Comparison of ENCODE assay signal across 8 cellular contexts in the genomic region with DNA sequence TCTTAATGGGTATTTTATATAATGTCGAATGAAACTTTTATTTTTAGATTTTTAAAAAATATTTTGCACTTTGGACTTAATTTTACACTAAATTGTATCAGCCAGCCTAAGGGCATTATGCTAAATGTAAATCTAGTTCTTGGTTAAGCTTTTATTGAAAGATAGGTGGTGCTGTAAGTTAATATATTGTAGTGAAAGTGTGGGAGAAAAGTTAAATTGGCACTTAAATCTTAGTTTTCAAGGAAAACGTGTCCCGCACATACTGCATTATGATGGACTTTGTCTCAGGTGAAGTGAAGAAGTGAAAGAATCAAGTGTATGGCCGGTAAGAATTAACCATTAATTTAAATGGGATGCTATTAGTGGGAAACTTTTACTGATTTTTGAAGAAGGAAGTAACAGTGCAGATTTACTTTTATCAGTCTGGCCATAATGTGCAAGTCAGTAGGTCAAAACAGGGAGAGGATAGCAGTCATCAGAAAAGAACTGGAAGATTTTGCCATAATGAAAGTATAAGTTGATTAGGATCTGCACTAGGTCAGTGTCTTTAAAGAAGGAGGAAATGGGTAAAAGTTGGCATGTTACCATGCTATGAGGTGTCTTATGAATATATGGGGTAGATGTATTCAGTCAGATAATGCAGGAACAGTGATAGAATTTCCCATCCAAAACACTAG.
DNase-seq lines count a peak whose midpoint lies in the region; ATAC-seq, FAIRE-seq and TF ChIP-seq lines count a peak whose summit lies in the region.

No MANE protein-coding gene starts in this region.

- intact Hi-C loops in vagina (cut with DNase I), result loop anchor here (10.0 kb wide), 1 partner anchor 397 kb away; no protein-coding TSS in a partner anchor

- POLR2A ChIA-PET in WTC11 (lab: Charles Lee), result no interaction called here

- no peak overlapping the region for H3K4me3 Mint-ChIP-seq in WTC11

- H3K27ac ChIP-seq in VCaP, result no peak overlapping the region
- no peak overlapping the region for H3K27ac ChIP-seq in hepatocyte
- no peak overlapping the region for H3K27ac ChIP-seq in vagina

- peak; percentile 8 for FAIRE-seq in GM19239 (lab: Jason Lieb, UNC)

- H3K9me3 ChIP-seq in hepatocyte (ENCODE audit: low read depth) (no peaks in the 10 kb centered on the region), vagina (no peaks in the 10 kb centered on the region)

- no peaks in the 10 kb centered on the region for H3K79me2 ChIP-seq in hepatocyte

- no peaks in the 10 kb centered on the region for H3K36me3 ChIP-seq in hepatocyte (replicated peaks; ENCODE audit: insufficient read depth, low read depth)
- H3K36me3 ChIP-seq in vagina, result no peaks in the 10 kb centered on the region

- H3K9me2 ChIP-seq in hepatocyte (replicated peaks; ENCODE audit: insufficient read depth), result no peaks in the 10 kb centered on the region

- H3K9me3 Mint-ChIP-seq in WTC11, result no peaks in the 10 kb centered on the region

- DNase-seq in ACHN, result peak; percentile 55
- DNase-seq in GM19239 (ENCODE audit: insufficient read length, low spot score), result no peak
- no peak for DNase-seq in hepatocyte (ENCODE audit: low spot score)
- no peak for DNase-seq in vagina (ENCODE audit: extremely low spot score in 2 of 2)
- DNase-seq in NK-92 treated with Interleukin-12 subunit alpha and Interleukin-12 subunit beta, amount 100 ng/mL, for 24 hours (lab: John Stamatoyannopoulos, UW), result no peak
- DNase-seq in WTC11 (ENCODE audit: low spot score), result no peak

- H3K4me3 ChIP-seq in hepatocyte (no peak overlapping the region), vagina (no peak overlapping the region)

- H3K36me3 Mint-ChIP-seq in WTC11, result no peaks in the 10 kb centered on the region

- CTCF ChIA-PET in WTC11 (lab: Charles Lee), result interaction anchor here (0.5 to 1.4 kb wide), 2 partner anchors 308 to 397 kb away, joined by 3 to 8 read pairs; no protein-coding TSS in a partner anchor

- no peaks in the 10 kb centered on the region for H3K27me3 Mint-ChIP-seq in WTC11 (ENCODE audit: low read depth)

- in situ Hi-C loops in ACHN (cut with HindIII; ENCODE audit: low pct_ligation_motif_present, low pct_unique_long_range_greater_than_20kb, low sequenced_read_pairs), result no loop called here

- WGBS in hepatocyte (ENCODE audit: low lambda C conversion rate, missing lambda C conversion rate), result 85% methylated on average over 4 of the region's 4 CpGs

- ATAC-seq in GM19455 (IDR thresholded peaks at IDR 0.05; ENCODE audit: unreplicated experiment) (no peak), WTC11 (no peak)

- no peak overlapping the region for H3K27ac Mint-ChIP-seq in WTC11

- no peaks in the 10 kb centered on the region for H3K4me1 Mint-ChIP-seq in WTC11

- TF ChIP-seq CTCF in VCaP (conservative IDR thresholded peaks at IDR 0.05) (peak; percentile 57), hepatocyte (IDR thresholded peaks at IDR 0.05; ENCODE audit: poor library complexity) (peak; percentile 59), vagina (IDR thresholded peaks at IDR 0.05) (peak; percentile 15 to 56 (median 44)), WTC11 (IDR thresholded peaks at IDR 0.05) (no peak)

- no peak overlapping the region for H2AFZ ChIP-seq in hepatocyte

- no peak overlapping the region for H3K4me2 ChIP-seq in hepatocyte

- no peak for TF ChIP-seq POLR2A in vagina (IDR thresholded peaks at IDR 0.05)

- no peaks in the 10 kb centered on the region for H3K4me1 ChIP-seq in hepatocyte (ENCODE audit: insufficient read depth)
- peaks cover 6% of the 10 kb centered on the region for H3K4me1 ChIP-seq in vagina

- no peaks in the 10 kb centered on the region for H3K27me3 ChIP-seq in hepatocyte
- H3K27me3 ChIP-seq in vagina, result no peaks in the 10 kb centered on the region

- no peaks in the 10 kb centered on the region for H4K20me1 ChIP-seq in hepatocyte (ENCODE audit: insufficient read depth, poor library complexity, severe bottlenecking)

TF ChIP-seq in WTC11, 78 proteins besides CTCF, POLR2A, EP300 and RAD21:
- TF ChIP-seq, protein P1, sequence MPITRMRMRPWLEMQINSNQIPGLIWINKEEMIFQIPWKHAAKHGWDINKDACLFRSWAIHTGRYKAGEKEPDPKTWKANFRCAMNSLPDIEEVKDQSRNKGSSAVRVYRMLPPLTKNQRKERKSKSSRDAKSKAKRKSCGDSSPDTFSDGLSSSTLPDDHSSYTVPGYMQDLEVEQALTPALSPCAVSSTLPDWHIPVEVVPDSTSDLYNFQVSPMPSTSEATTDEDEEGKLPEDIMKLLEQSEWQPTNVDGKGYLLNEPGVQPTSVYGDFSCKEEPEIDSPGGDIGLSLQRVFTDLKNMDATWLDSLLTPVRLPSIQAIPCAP (CRISPR knock-in tag; IDR thresholded peaks at IDR 0.05), result no peak
- no peak for TF ChIP-seq TEAD1 (CRISPR knock-in tag; IDR thresholded peaks at IDR 0.05)
- TF ChIP-seq E2F1 (CRISPR knock-in tag; IDR thresholded peaks at IDR 0.05), result no peak
TF ChIP-seq in WTC11: peak in this region for 0.
